10 cellular contexts compared by ENCODE assay signal in genomic region chr10:11553773-11554381, GRCh38. TPM values are rescaled to one million over a fixed set of nuclear protein-coding genes. Genes with fewer than 3 reads are reported as not detected.
DNase-seq lines count a peak whose midpoint lies in the region; ATAC-seq and TF ChIP-seq lines count a peak whose summit lies in the region.
"Had no signal": no experiment of that assay in that cellular context is flagged by ENCODE, and none has a peak within 500 bp of the region (broad histone marks: within the 10 kb centered on the region; RNA-seq: fewer than 3 reads in every experiment).

No MANE protein-coding gene starts in this region.

- H3K27me3 ChIP-seq in psoas muscle (ENCODE audit: insufficient read depth in 3 of 3, low read length in 2 of 3), result no peaks in the 10 kb centered on the region

- peak overlapping the region in 1 of 2 donors; percentile 27 for H3K27ac Mint-ChIP-seq in natural killer cell treated with Interleukin-12 subunit alpha and Interleukin-12 subunit beta and Interleukin-15 and Interleukin-18, amount 100 ng/mL, for 72 hours
- H3K27ac Mint-ChIP-seq in natural killer cell, result peak overlapping the region in 1 of 2 donors; percentile 27

- WGBS in psoas muscle, 3 donors, result 92 to 97% (median 95%) methylated on average over 6 of the region's 6 CpGs

- TF ChIP-seq CTCF in natural killer cell (IDR thresholded peaks at IDR 0.05) (no peak), psoas muscle (IDR thresholded peaks at IDR 0.05) (no peak)

- peak overlapping the region; percentile 16 for H3K4me3 Mint-ChIP-seq in natural killer cell treated with Interleukin-12 subunit alpha and Interleukin-12 subunit beta and Interleukin-15 and Interleukin-18, amount 100 ng/mL, for 72 hours
- H3K4me3 Mint-ChIP-seq in natural killer cell, result no peak overlapping the region

- H3K4me1 ChIP-seq in psoas muscle, result no peaks in the 10 kb centered on the region

- H3K9me3 Mint-ChIP-seq in natural killer cell treated with Interleukin-12 subunit alpha and Interleukin-12 subunit beta and Interleukin-15 and Interleukin-18, amount 100 ng/mL, for 72 hours, result no peaks in the 10 kb centered on the region
- H3K9me3 Mint-ChIP-seq in natural killer cell, result no peaks in the 10 kb centered on the region

- no peaks in the 10 kb centered on the region for H3K36me3 Mint-ChIP-seq in natural killer cell treated with Interleukin-12 subunit alpha and Interleukin-12 subunit beta and Interleukin-15 and Interleukin-18, amount 100 ng/mL, for 72 hours
- H3K36me3 Mint-ChIP-seq in natural killer cell, result no peaks in the 10 kb centered on the region

- no peaks in the 10 kb centered on the region for H3K36me3 ChIP-seq in psoas muscle (ENCODE audit: insufficient read depth in 1 of 2, low read depth in 1 of 2)

- DNase-seq in natural killer cell treated with Interleukin-12 subunit alpha and Interleukin-12 subunit beta and Interleukin-15 and Interleukin-18, amount 100 ng/mL, for 72 hours (ENCODE audit: low spot score), result no peak
- no peak for DNase-seq in natural killer cell
- peak; percentile 82 for DNase-seq in NAMALWA (ENCODE audit: low spot score)
- DNase-seq in HuH-7.5 (ENCODE audit: low spot score), result no peak
- no peak for DNase-seq in psoas muscle
- DNase-seq in COLO668 (lab: John Stamatoyannopoulos, UW; ENCODE audit: unreplicated experiment), result no peak
- no peak for DNase-seq in activated CD4-positive, CD25-positive, alpha-beta regulatory T cell (lab: John Stamatoyannopoulos, UW)
- DNase-seq: stimulated activated CD4-positive, alpha-beta T cell treated with anti-CD3 and anti-CD28 coated beads, Interleukin-2, amount 100 ng/mL, for 24 hours had no signal

- H3K9me3 ChIP-seq in psoas muscle, result no peaks in the 10 kb centered on the region

- peaks cover 5 to 14% of the 10 kb centered on the region in 2 donors for H3K4me1 Mint-ChIP-seq in natural killer cell treated with Interleukin-12 subunit alpha and Interleukin-12 subunit beta and Interleukin-15 and Interleukin-18, amount 100 ng/mL, for 72 hours (ENCODE audit: low read depth in 2 of 2)
- peaks cover 7% of the 10 kb centered on the region in 2 donors for H3K4me1 Mint-ChIP-seq in natural killer cell

- intact Hi-C loops in natural killer cell (cut with micrococcal nuclease), result no loop called here
- intact Hi-C loops in psoas muscle (cut with DNase I), result no loop called here

- no peak overlapping the region for H3K4me3 ChIP-seq in psoas muscle

- H3K27me3 Mint-ChIP-seq in natural killer cell treated with Interleukin-12 subunit alpha and Interleukin-12 subunit beta and Interleukin-15 and Interleukin-18, amount 100 ng/mL, for 72 hours, result peaks cover 7 to 25% of the 10 kb centered on the region in 2 donors
- no peaks in the 10 kb centered on the region for H3K27me3 Mint-ChIP-seq in natural killer cell (ENCODE audit: low read depth in 2 of 2)

- no peak overlapping the region for H3K27ac ChIP-seq in psoas muscle
- H3K27ac ChIP-seq: C4-2B had no signal

- peak in 1 of 2 donors; percentile 58 for ATAC-seq in natural killer cell treated with Interleukin-12 subunit alpha and Interleukin-12 subunit beta and Interleukin-15 and Interleukin-18, amount 100 ng/mL, for 72 hours
- ATAC-seq in natural killer cell (no peak), HG02763 (IDR thresholded peaks at IDR 0.05; ENCODE audit: unreplicated experiment) (peak; percentile 76), psoas muscle (no peak)

RNA-seq across cellular contexts. Expression of gene USP6NL, which starts 57.6 kb away (rescaled TPM):
- total RNA-seq in natural killer cell treated with Interleukin-12 subunit alpha and Interleukin-12 subunit beta and Interleukin-15 and Interleukin-18, amount 100 ng/mL, for 72 hours, result 1 to 10 TPM; 1.0 to 2.0 TPM
- total RNA-seq in natural killer cell (1 to 10 TPM; 2.3 to 3.7 (median 2.5) TPM), psoas muscle (1 to 10 TPM; 2.8 to 5.4 (median 3.6) TPM)
- 1 to 10 TPM; 1.8 to 4.5 (median 2.4) TPM for polyA plus RNA-seq in psoas muscle
